8 cellular contexts compared by ENCODE assay signal in genomic region chr4:2755821-2756690, GRCh38. TPM values are rescaled to one million over a fixed set of nuclear protein-coding genes. Genes with fewer than 3 reads are reported as not detected.
A peak's percentile ranks its signal among the peaks of the same experiment; 100 is the strongest.
DNase-seq lines count a peak whose midpoint lies in the region; ATAC-seq and TF ChIP-seq lines count a peak whose summit lies in the region.

A gene with protein sequence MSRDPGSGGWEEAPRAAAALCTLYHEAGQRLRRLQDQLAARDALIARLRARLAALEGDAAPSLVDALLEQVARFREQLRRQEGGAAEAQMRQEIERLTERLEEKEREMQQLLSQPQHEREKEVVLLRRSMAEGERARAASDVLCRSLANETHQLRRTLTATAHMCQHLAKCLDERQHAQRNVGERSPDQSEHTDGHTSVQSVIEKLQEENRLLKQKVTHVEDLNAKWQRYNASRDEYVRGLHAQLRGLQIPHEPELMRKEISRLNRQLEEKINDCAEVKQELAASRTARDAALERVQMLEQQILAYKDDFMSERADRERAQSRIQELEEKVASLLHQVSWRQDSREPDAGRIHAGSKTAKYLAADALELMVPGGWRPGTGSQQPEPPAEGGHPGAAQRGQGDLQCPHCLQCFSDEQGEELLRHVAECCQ (minus strand): TSS chr4:2756336. CDS start chr4:2756289, 47 bp downstream.

- H3K9me3 ChIP-seq in BLaER1 = no peaks in the 10 kb centered on the region
- H3K9me3 ChIP-seq in OCI-LY1 (ENCODE audit: low read length) = no peaks in the 10 kb centered on the region
- H3K9me3 ChIP-seq in esophagus (ENCODE audit: control insufficient read depth in 2 of 2, insufficient read depth in 1 of 2, low read depth in 1 of 2, low read length in 1 of 2) = no peaks in the 10 kb centered on the region
- H3K9me3 ChIP-seq in muscle layer of colon (ENCODE audit: low read length) = no peaks in the 10 kb centered on the region

- H3K9ac ChIP-seq in BLaER1 (peak within 1 kb of the TSS; percentile 92), OCI-LY1 (ENCODE audit: low read length) (peak within 1 kb of the TSS; percentile 77), muscle layer of colon (ENCODE audit: low read length) (peak within 1 kb of the TSS; percentile 53)

- no peaks in the 10 kb centered on the region for H3F3A ChIP-seq in OCI-LY1 (ENCODE audit: insufficient read depth, low read length)

- WGBS in esophagus, 2 donors = 0% methylated on average over 48 to 95 of the region's 96 CpGs

- ATAC-seq in HG03520 (IDR thresholded peaks at IDR 0.05; ENCODE audit: unreplicated experiment) = peak; percentile 52

- no peaks in the 10 kb centered on the region for H3K27me3 ChIP-seq in BLaER1
- no peaks in the 10 kb centered on the region for H3K27me3 ChIP-seq in OCI-LY1 (ENCODE audit: insufficient read depth, low read length)
- H3K27me3 ChIP-seq in esophagus (ENCODE audit: control insufficient read depth in 1 of 2, insufficient read depth in 2 of 2, low read length in 2 of 2) = no peaks in the 10 kb centered on the region
- no peaks in the 10 kb centered on the region for H3K27me3 ChIP-seq in muscle layer of colon (ENCODE audit: control insufficient read depth in 1 of 2, insufficient read depth in 2 of 2, low read length in 2 of 2)

- H3K9me2 ChIP-seq in OCI-LY1 (ENCODE audit: low read depth, low read length) = no peaks in the 10 kb centered on the region

- H3K36me3 ChIP-seq in BLaER1 = peaks cover 24% of the 10 kb centered on the region
- no peaks in the 10 kb centered on the region for H3K36me3 ChIP-seq in OCI-LY1 (ENCODE audit: insufficient read depth, low read length)
- peaks cover 0 to 2% of the 10 kb centered on the region in 2 donors for H3K36me3 ChIP-seq in esophagus (ENCODE audit: control insufficient read depth in 2 of 2, insufficient read depth in 2 of 2, low read length in 1 of 2)
- H3K36me3 ChIP-seq in muscle layer of colon (ENCODE audit: insufficient read depth, low read length) = no peaks in the 10 kb centered on the region

- H4K20me1 ChIP-seq in BLaER1 (peaks cover 42% of the 10 kb centered on the region), OCI-LY1 (ENCODE audit: insufficient read depth, low read length) (no peaks in the 10 kb centered on the region)

- H3K4me2 ChIP-seq in BLaER1 = peak within 1 kb of the TSS; percentile 82
- H3K4me2 ChIP-seq in OCI-LY1 (ENCODE audit: low read length) = peak within 1 kb of the TSS; percentile 91

- peak; percentile 85 for TF ChIP-seq POLR2A in GM19193 (IDR thresholded peaks at IDR 0.05; ENCODE audit: extremely low read depth, insufficient read depth, insufficient read length)

- H3K27ac ChIP-seq in BLaER1 (peak within 1 kb of the TSS; percentile 89), OCI-LY1 (ENCODE audit: low read depth, low read length, poor library complexity, severe bottlenecking) (no peak within 1 kb of the TSS), esophagus (ENCODE audit: low read depth in 2 of 2, low read length in 1 of 2) (peak within 1 kb of the TSS; percentile 92 to 93), muscle layer of colon (ENCODE audit: low read depth, low read length) (peak within 1 kb of the TSS; percentile 75)

- H3K4me3 ChIP-seq in BLaER1 = peak within 1 kb of the TSS; percentile 96
- H3K4me3 ChIP-seq in OCI-LY1 (ENCODE audit: low read depth, low read length, poor library complexity, severe bottlenecking) = peak within 1 kb of the TSS; percentile 90
- H3K4me3 ChIP-seq in esophagus (ENCODE audit: low read depth in 1 of 2, low read length in 2 of 2) = peak within 1 kb of the TSS; percentile 61 to 86
- peak within 1 kb of the TSS; percentile 61 to 64 for H3K4me3 ChIP-seq in muscle layer of colon (ENCODE audit: low read depth in 1 of 2, low read length in 2 of 2)

- TF ChIP-seq CTCF in OCI-LY1 (IDR thresholded peaks at IDR 0.05; ENCODE audit: low read length) = no peak

- H3K4me1 ChIP-seq in BLaER1 (peaks cover 50% of the 10 kb centered on the region), OCI-LY1 (ENCODE audit: insufficient read depth, low read length, severe bottlenecking) (peaks cover 13% of the 10 kb centered on the region), esophagus (ENCODE audit: control insufficient read depth in 2 of 2, insufficient read depth in 2 of 2, low read length in 1 of 2) (peaks cover 0 to 13% of the 10 kb centered on the region in 2 donors), muscle layer of colon (ENCODE audit: insufficient read depth, low read length) (peaks cover 19% of the 10 kb centered on the region)

- no peak within 1 kb of the TSS for H2AFZ ChIP-seq in OCI-LY1 (ENCODE audit: low read length)

- DNase-seq in activated T-cell treated with anti-CD3 and anti-CD28 coated beads, Interleukin-2, amount 50 U/mL, for 1 hour = peak; percentile 84
- peak; percentile 51 for DNase-seq in stimulated activated CD8-positive, alpha-beta memory T cell treated with anti-CD3 and anti-CD28 coated beads, Interleukin-7, amount 100 ng/mL, for 24 hours (ENCODE audit: low read depth)

- 0 out of 2 replicates have a peak, but pooled peaks cover 6% of the 10 kb centered on the region for H3K79me2 ChIP-seq in OCI-LY1 (ENCODE audit: insufficient read depth, low read length)

RNA-seq across cellular contexts. Expression of the gene that starts here (rescaled TPM):
- polyA plus RNA-seq in esophagus = 10 to 100 TPM; 29.3 to 29.7 TPM
